8 cellular contexts compared by ENCODE assay signal in the genomic region with DNA sequence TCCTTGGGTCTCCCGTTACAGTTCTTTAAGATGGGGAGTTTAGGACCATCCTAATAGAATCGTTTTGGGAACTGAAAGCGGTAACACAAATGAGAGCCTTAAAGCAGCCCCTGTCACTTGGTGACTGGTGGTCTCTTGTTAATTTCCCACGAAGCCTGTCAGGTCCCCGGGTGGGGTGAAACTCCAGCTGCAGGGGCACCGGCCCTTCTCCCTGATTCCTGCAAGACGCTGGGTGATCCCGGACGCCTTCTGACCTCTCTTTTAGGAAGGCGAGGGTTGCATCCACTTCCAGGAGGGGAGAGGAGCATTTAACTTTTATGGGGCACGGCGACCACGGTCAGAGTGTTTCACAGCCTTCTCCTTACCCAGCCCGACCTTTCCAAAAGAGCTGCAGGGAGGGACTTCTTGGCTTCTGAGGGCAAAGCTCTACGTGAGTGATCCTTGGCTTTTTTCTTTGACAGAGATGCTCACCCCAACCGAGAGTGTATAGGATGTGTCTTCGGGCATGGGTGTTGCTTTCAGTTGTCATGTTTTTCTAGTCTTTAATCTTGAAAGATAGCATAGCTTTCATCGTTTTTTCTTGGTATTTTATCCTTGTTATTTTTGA. TPM values are rescaled to one million over a fixed set of nuclear protein-coding genes. Genes with fewer than 3 reads are reported as not detected.
DNase-seq lines count a peak whose midpoint lies in the region; ATAC-seq, FAIRE-seq and TF ChIP-seq lines count a peak whose summit lies in the region.

No MANE protein-coding gene starts in this region.

- H3K27me3 Mint-ChIP-seq in GM23338 (ENCODE audit: insufficient read depth, low read depth, poor library complexity) (peaks cover 3% of the 10 kb centered on the region), nephron (ENCODE audit: low read depth) (no peaks in the 10 kb centered on the region)

- ATAC-seq in GM23338 (no peak), HG03520 (IDR thresholded peaks at IDR 0.05; ENCODE audit: unreplicated experiment) (no peak), HG02759 (IDR thresholded peaks at IDR 0.05; ENCODE audit: unreplicated experiment) (no peak)

- no peaks in the 10 kb centered on the region for H3K27me3 ChIP-seq in GM23338 (ENCODE audit: insufficient read depth)
- H3K27me3 ChIP-seq in endothelial cell of umbilical vein (ENCODE audit: control insufficient read depth in 2 of 2, insufficient read depth in 2 of 2, low read length in 2 of 2) = no peaks in the 10 kb centered on the region

- DNase-seq in GM23338 (ENCODE audit: low spot score) (peak; percentile 21), SK-N-MC (ENCODE audit: low read depth, low spot score) (no peak), endothelial cell of umbilical vein (ENCODE audit: low read depth, low spot score) (no peak)
- no peak for DNase-seq in stimulated activated CD8-positive, alpha-beta memory T cell treated with anti-CD3 and anti-CD28 coated beads, Interleukin-4, amount 100 ng/mL, for 48 hours

- no peak for TF ChIP-seq CTCF in C4-2B (conservative IDR thresholded peaks at IDR 0.05)
- TF ChIP-seq CTCF in GM23338 (conservative IDR thresholded peaks at IDR 0.05; ENCODE audit: low read depth in 2 of 2) = no peak
- no peak for TF ChIP-seq CTCF in endothelial cell of umbilical vein (IDR thresholded peaks at IDR 0.05; ENCODE audit: extremely low read depth in 1 of 2, insufficient read depth in 1 of 2, low read depth in 1 of 2, low read length in 2 of 2)
- no peak for TF ChIP-seq CTCF in nephron (IDR thresholded peaks at IDR 0.05; ENCODE audit: unreplicated experiment in 3 of 3)

- peaks cover 7% of the 10 kb centered on the region for H3K9me3 ChIP-seq in SK-N-MC (ENCODE audit: low read depth, low read length)
- H3K9me3 ChIP-seq in endothelial cell of umbilical vein (replicated peaks; ENCODE audit: control insufficient read depth, insufficient read depth, low read length) = no peaks in the 10 kb centered on the region

- peaks cover 31% of the 10 kb centered on the region for H3K79me2 ChIP-seq in GM23338 (replicated peaks; ENCODE audit: insufficient read depth)
- H3K79me2 ChIP-seq in endothelial cell of umbilical vein (ENCODE audit: control insufficient read depth, insufficient read depth, low read length) = no peaks in the 10 kb centered on the region

- no peaks in the 10 kb centered on the region for H3F3A ChIP-seq in GM23338 (replicated peaks; ENCODE audit: low read depth)

- intact Hi-C loops in endothelial cell of umbilical vein (cut with micrococcal nuclease) = loop anchor here (1.0 to 10.0 kb wide), 16 partner anchors 20 to 386 kb away; a partner anchor contains a TSS

- H3K4me1 Mint-ChIP-seq in GM23338 = no peaks in the 10 kb centered on the region
- H3K4me1 Mint-ChIP-seq in nephron = peaks cover 12% of the 10 kb centered on the region

- H3K4me2 ChIP-seq in GM23338 (peak overlapping the region; percentile 82), endothelial cell of umbilical vein (ENCODE audit: insufficient read depth, low read length) (peak overlapping the region; percentile 73)

- H3K36me3 Mint-ChIP-seq in GM23338 (ENCODE audit: low read depth) = peaks cover 47% of the 10 kb centered on the region
- H3K36me3 Mint-ChIP-seq in nephron (ENCODE audit: low read depth) = peaks cover 59% of the 10 kb centered on the region

- no peaks in the 10 kb centered on the region for H3K9me1 ChIP-seq in endothelial cell of umbilical vein (replicated peaks; ENCODE audit: control insufficient read depth, extremely low read depth, insufficient read depth, low read length)

- CTCF ChIA-PET in endothelial cell of umbilical vein (lab: Charles Lee) = interaction anchor here (0.6 to 1.1 kb wide), 3 partner anchors 51 to 213 kb away, joined by 3 read pairs; a partner anchor contains a TSS

- H4K20me1 ChIP-seq in GM23338 (replicated peaks; ENCODE audit: insufficient read depth) (no peaks in the 10 kb centered on the region), endothelial cell of umbilical vein (replicated peaks; ENCODE audit: control insufficient read depth, extremely low read depth, insufficient read depth, low read length) (no peaks in the 10 kb centered on the region)

- H3K27ac Mint-ChIP-seq in GM23338 = no peak overlapping the region
- peak overlapping the region; percentile 88 to 95 (median 95) for H3K27ac Mint-ChIP-seq in nephron

- dilution Hi-C loops in endothelial cell of umbilical vein (cut with MboI; ENCODE audit: extremely low pct_ligation_motif_present, low sequenced_read_pairs) = no loop called here

- H3K4me1 ChIP-seq in GM23338 (ENCODE audit: insufficient read depth) (no peaks in the 10 kb centered on the region), endothelial cell of umbilical vein (ENCODE audit: control insufficient read depth, extremely low read depth, insufficient read depth, low read length) (peaks cover 6% of the 10 kb centered on the region)

- TF ChIP-seq POLR2A in endothelial cell of umbilical vein (IDR thresholded peaks at IDR 0.05; ENCODE audit: low read depth, low read length) = no peak

- H2AFZ ChIP-seq in GM23338 (peak overlapping the region; percentile 82), endothelial cell of umbilical vein (ENCODE audit: low read depth, low read length) (peak overlapping the region; percentile 87)

- H3K9me3 Mint-ChIP-seq in GM23338 (peaks cover 31% of the 10 kb centered on the region), nephron (peaks cover 20% of the 10 kb centered on the region)

- no peak for FAIRE-seq in endothelial cell of umbilical vein (lab: Jason Lieb, UNC)

- no peaks in the 10 kb centered on the region; the same call in 1 of the 2 replicates for H3K36me3 ChIP-seq in GM23338 (ENCODE audit: insufficient read depth)
- H3K36me3 ChIP-seq in SK-N-MC (ENCODE audit: insufficient read depth, low read length) = peaks cover 16% of the 10 kb centered on the region
- peaks cover 0 to 2% of the 10 kb centered on the region in 2 experiments for H3K36me3 ChIP-seq in endothelial cell of umbilical vein (ENCODE audit: control insufficient read depth in 2 of 2, extremely low read depth in 1 of 2, insufficient read depth in 2 of 2, low read length in 2 of 2)

- no TSS peak for BruUV-seq in endothelial cell of umbilical vein (replicated peaks; lab: Mats Ljungman, UMichigan)

- H3K9me2 ChIP-seq in GM23338 (ENCODE audit: insufficient read depth) = no peaks in the 10 kb centered on the region

- H3K4me3 ChIP-seq in GM23338 = peak overlapping the region; percentile 67
- peak overlapping the region; percentile 84 for H3K4me3 ChIP-seq in SK-N-MC
- peak overlapping the region; percentile 75 to 94 (median 84) for H3K4me3 ChIP-seq in endothelial cell of umbilical vein (replicated peaks in 1 of 3; ENCODE audit: insufficient read depth in 1 of 3, low read depth in 1 of 3, low read length in 3 of 3)

- peak overlapping the region; percentile 59 for H3K27ac ChIP-seq in C4-2B
- H3K27ac ChIP-seq in GM23338 (ENCODE audit: low read depth) = no peak overlapping the region
- no peak overlapping the region for H3K27ac ChIP-seq in SK-N-MC
- peak overlapping the region; percentile 27 for H3K27ac ChIP-seq in endothelial cell of umbilical vein (ENCODE audit: insufficient read depth, low read depth, low read length)

- H3K9ac ChIP-seq in SK-N-MC (ENCODE audit: insufficient read length) (peak overlapping the region; percentile 80), endothelial cell of umbilical vein (replicated peaks; ENCODE audit: extremely low read depth, insufficient read depth, low read length) (peak overlapping the region; percentile 61)

- H3K4me3 Mint-ChIP-seq in GM23338 (peak overlapping the region; percentile 97), nephron (peak overlapping the region; percentile 98)

- POLR2A ChIA-PET in endothelial cell of umbilical vein (lab: Charles Lee) = interaction anchor here (1.1 kb wide), 1 partner anchor 109 kb away, joined by 3 read pairs; no protein-coding TSS in a partner anchor

RNA-seq across cellular contexts. Expression of a gene that starts 0.7 kb away (rescaled TPM):
- 3.8 and 4.8 TPM in 2 replicates for total RNA-seq in GM23338 (2014; rRNA removed; shearing (Covaris generic))
- polyA plus RNA-seq in GM23338 (2016; fragmentation: Nextera tagmentation; extraction: Ambion mirVana) (1.8 TPM in 2 replicates), endothelial cell of umbilical vein (0.83 and 0.92 TPM in 2 replicates)
- 3.9 and 4.1 TPM in 2 replicates for total RNA-seq in endothelial cell of umbilical vein
- 0.79 and 0.87 TPM in 2 replicates for polyA plus RNA-seq in endothelial cell of umbilical vein (2011; cell fraction: cytosol; rRNA removed)
- polyA plus RNA-seq in endothelial cell of umbilical vein (2011; cell fraction: nucleus; rRNA removed) = 2.9 TPM in 2 replicates
- 2.3 and 2.6 TPM in 2 replicates for polyA plus RNA-seq in endothelial cell of umbilical vein (2012)
- 2.1 and 2.8 TPM in 2 replicates for polyA minus RNA-seq in endothelial cell of umbilical vein
- 1.4 TPM for polyA minus RNA-seq in endothelial cell of umbilical vein (2011; cell fraction: cytosol; rRNA and poly(A)+ RNA removed)
- polyA minus RNA-seq in endothelial cell of umbilical vein (2011; cell fraction: nucleus; rRNA and poly(A)+ RNA removed) = 2.5 and 4.4 TPM in 2 replicates

RNA-seq across cellular contexts. Expression of a gene that starts 19.7 kb away (rescaled TPM):
- 15.8 and 16.5 TPM in 2 replicates for total RNA-seq in GM23338 (2014; rRNA removed; shearing (Covaris generic))
- polyA plus RNA-seq in GM23338 (2016; fragmentation: Nextera tagmentation; extraction: Ambion mirVana) (5.9 and 9.4 TPM in 2 replicates), endothelial cell of umbilical vein (6.8 and 8.5 TPM in 2 replicates)
- total RNA-seq in endothelial cell of umbilical vein = 19.4 and 21.8 TPM in 2 replicates
- polyA plus RNA-seq in endothelial cell of umbilical vein (2011; cell fraction: cytosol; rRNA removed) = 3.9 and 7.2 TPM in 2 replicates
- 49.4 and 59.6 TPM in 2 replicates for polyA plus RNA-seq in endothelial cell of umbilical vein (2011; cell fraction: nucleus; rRNA removed)
- 11.2 TPM in 2 replicates for polyA plus RNA-seq in endothelial cell of umbilical vein (2012)
- 24.4 and 25.4 TPM in 2 replicates for polyA minus RNA-seq in endothelial cell of umbilical vein
- 3.5 TPM for polyA minus RNA-seq in endothelial cell of umbilical vein (2011; cell fraction: cytosol; rRNA and poly(A)+ RNA removed)
- 22.6 and 31.9 TPM in 2 replicates for polyA minus RNA-seq in endothelial cell of umbilical vein (2011; cell fraction: nucleus; rRNA and poly(A)+ RNA removed)

RNA-seq across cellular contexts. Expression of a gene that starts 27.5 kb away (rescaled TPM):
- 8.3 TPM in 2 replicates for total RNA-seq in GM23338 (2014; rRNA removed; shearing (Covaris generic))
- polyA plus RNA-seq in GM23338 (2016; fragmentation: Nextera tagmentation; extraction: Ambion mirVana) (3.7 and 4.7 TPM in 2 replicates), endothelial cell of umbilical vein (2.1 and 2.5 TPM in 2 replicates)
- 10.6 and 11.9 TPM in 2 replicates for total RNA-seq in endothelial cell of umbilical vein
- polyA plus RNA-seq in endothelial cell of umbilical vein (2011; cell fraction: cytosol; rRNA removed) = 2.1 and 2.5 TPM in 2 replicates
- 13.2 and 15.7 TPM in 2 replicates for polyA plus RNA-seq in endothelial cell of umbilical vein (2011; cell fraction: nucleus; rRNA removed)
- polyA plus RNA-seq in endothelial cell of umbilical vein (2012) = 4.4 and 5.5 TPM in 2 replicates
- polyA minus RNA-seq in endothelial cell of umbilical vein = 7.3 and 9.6 TPM in 2 replicates
- 3.7 TPM for polyA minus RNA-seq in endothelial cell of umbilical vein (2011; cell fraction: cytosol; rRNA and poly(A)+ RNA removed)
- polyA minus RNA-seq in endothelial cell of umbilical vein (2011; cell fraction: nucleus; rRNA and poly(A)+ RNA removed) = 5.4 and 10.1 TPM in 2 replicates

RNA-seq across cellular contexts. Expression of a gene that starts 41.9 kb away (rescaled TPM):
- total RNA-seq in GM23338 (2014; rRNA removed; shearing (Covaris generic)) = 3.1 and 4.0 TPM in 2 replicates
- polyA plus RNA-seq in GM23338 (2016; fragmentation: Nextera tagmentation; extraction: Ambion mirVana) (1.4 and 1.5 TPM in 2 replicates), endothelial cell of umbilical vein (0.98 and 1.1 TPM in 2 replicates)
- 2.4 and 2.7 TPM in 2 replicates for total RNA-seq in endothelial cell of umbilical vein
- 0.71 and 0.83 TPM in 2 replicates for polyA plus RNA-seq in endothelial cell of umbilical vein (2011; cell fraction: cytosol; rRNA removed)
- 2.0 and 2.3 TPM in 2 replicates for polyA plus RNA-seq in endothelial cell of umbilical vein (2011; cell fraction: nucleus; rRNA removed)
- 1.0 and 1.2 TPM in 2 replicates for polyA plus RNA-seq in endothelial cell of umbilical vein (2012)
- 1.4 and 2.5 TPM in 2 replicates for polyA minus RNA-seq in endothelial cell of umbilical vein
- 1.0 TPM for polyA minus RNA-seq in endothelial cell of umbilical vein (2011; cell fraction: cytosol; rRNA and poly(A)+ RNA removed)
- polyA minus RNA-seq in endothelial cell of umbilical vein (2011; cell fraction: nucleus; rRNA and poly(A)+ RNA removed) = 0.63 and 1.0 TPM in 2 replicates

RNA-seq across cellular contexts. Expression of a gene that starts 51.0 kb away (rescaled TPM):
- 11.7 and 18.5 TPM in 2 replicates for total RNA-seq in GM23338 (2014; rRNA removed; shearing (Covaris generic))
- polyA plus RNA-seq in GM23338 (2016; fragmentation: Nextera tagmentation; extraction: Ambion mirVana) (7.6 and 10.5 TPM in 2 replicates), endothelial cell of umbilical vein (5.9 and 8.8 TPM in 2 replicates)
- 19.7 and 19.8 TPM in 2 replicates for total RNA-seq in endothelial cell of umbilical vein
- 9.8 and 11.8 TPM in 2 replicates for polyA plus RNA-seq in endothelial cell of umbilical vein (2011; cell fraction: cytosol; rRNA removed)
- polyA plus RNA-seq in endothelial cell of umbilical vein (2011; cell fraction: nucleus; rRNA removed) = 22.6 and 24.1 TPM in 2 replicates
- polyA plus RNA-seq in endothelial cell of umbilical vein (2012) = 15.7 and 17.2 TPM in 2 replicates
- polyA minus RNA-seq in endothelial cell of umbilical vein = 6.6 and 9.7 TPM in 2 replicates
- 4.0 TPM for polyA minus RNA-seq in endothelial cell of umbilical vein (2011; cell fraction: cytosol; rRNA and poly(A)+ RNA removed)
- 13.1 and 14.2 TPM in 2 replicates for polyA minus RNA-seq in endothelial cell of umbilical vein (2011; cell fraction: nucleus; rRNA and poly(A)+ RNA removed)

Comparison
In these comparisons a context has a peak if more than half of its experiments do, and no peak if none do; other contexts are left out.
1. H3K27ac ChIP-seq: peak in C4-2B (single experiment) and endothelial cell of umbilical vein (single experiment); none in GM23338 (single experiment) and SK-N-MC (single experiment).
2. Peak in every context shown above with its lines, with median percentiles within 50 percentile points of each other: H3K4me3 ChIP-seq.